Comparison of ENCODE assay signal across 10 cellular contexts in the genomic region with DNA sequence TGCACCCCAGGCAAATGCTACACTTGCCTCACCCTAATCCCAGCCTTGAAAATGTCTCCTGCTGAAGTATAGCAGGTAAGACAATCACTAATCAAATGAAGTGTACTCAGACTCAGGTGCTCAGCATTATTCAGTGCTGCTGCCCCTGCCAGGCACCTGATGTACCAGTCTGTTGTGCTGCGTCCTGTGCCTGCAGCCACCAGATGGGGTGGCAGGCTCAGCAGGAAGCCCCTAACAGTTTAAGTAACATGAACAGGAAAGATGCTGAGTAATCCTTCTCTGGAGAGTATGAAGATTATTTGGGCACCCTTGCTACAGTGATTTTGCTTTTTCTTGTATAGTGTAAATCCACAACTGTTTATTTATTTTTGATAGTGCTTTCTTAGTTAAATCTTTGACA.
A peak's percentile ranks its signal among the peaks of the same experiment; 100 is the strongest.
DNase-seq lines count a peak whose midpoint lies in the region; ATAC-seq and TF ChIP-seq lines count a peak whose summit lies in the region.
"Had no signal": no experiment of that assay in that cellular context is flagged by ENCODE, and none has a peak within 500 bp of the region (broad histone marks: within the 10 kb centered on the region; RNA-seq: fewer than 3 reads in every experiment).

No MANE protein-coding gene starts in this region.

- H3K9me3 ChIP-seq in HEK293 (ENCODE audit: control insufficient read depth, insufficient read depth, low read depth, low read length) (no peaks in the 10 kb centered on the region), PC-9 (ENCODE audit: insufficient read depth, low read depth) (no peaks in the 10 kb centered on the region; the same call in 1 of the 2 replicates), vagina (no peaks in the 10 kb centered on the region)

- CTCF ChIA-PET in HEK293 (lab: Yijun Ruan, JAX) (interaction anchor here (0.6 kb wide), 1 partner anchor 31 kb away, joined by 3 read pairs; no protein-coding TSS in a partner anchor), PC-9 (lab: Charles Lee) (no interaction called here)

- no peak for TF ChIP-seq POLR2A in vagina (IDR thresholded peaks at IDR 0.05)

- TF ChIP-seq CTCF in HEK293 (tag by site-specific recombination; IDR thresholded peaks at IDR 0.05) = peak; percentile 32; the same call in 1 of the 2 replicates
- TF ChIP-seq CTCF in PC-9 (conservative IDR thresholded peaks at IDR 0.05) = peak; percentile 42
- TF ChIP-seq CTCF in vagina (IDR thresholded peaks at IDR 0.05) = no peak
- TF ChIP-seq CTCF in coronary artery (IDR thresholded peaks at IDR 0.05) = no peak

- H2AFZ ChIP-seq in PC-9 = no peak overlapping the region

- H3K27me3 ChIP-seq in PC-9 (ENCODE audit: insufficient read depth, low read depth) (no peaks in the 10 kb centered on the region), vagina (no peaks in the 10 kb centered on the region)

- POLR2A ChIA-PET in HEK293 (lab: Yijun Ruan, JAX) (no interaction called here), PC-9 (lab: Charles Lee; ENCODE audit: unreplicated experiment) (interaction anchor here (0.6 kb wide), 1 partner anchor 30 kb away, joined by 6 read pairs; no protein-coding TSS in a partner anchor)

- intact Hi-C loops in PC-9 (cut with micrococcal nuclease; ENCODE audit: unreplicated experiment) = loop anchor here (1.0 kb wide), 1 partner anchor 274 kb away; no protein-coding TSS in a partner anchor
- intact Hi-C loops in vagina (cut with DNase I) = no loop called here

- H3F3A ChIP-seq in PC-9 (ENCODE audit: insufficient read depth, low read depth) = no peaks in the 10 kb centered on the region

- DNase-seq in EH (ENCODE audit: low read depth) (peak; percentile 19), PC-9 (no peak), left lobe of liver (ENCODE audit: low spot score) (no peak), vagina (ENCODE audit: extremely low spot score in 2 of 2) (no peak), UCSD-AML1 (lab: John Stamatoyannopoulos, UW; ENCODE audit: unreplicated experiment) (no peak), coronary artery (ENCODE audit: low spot score) (no peak)
- DNase-seq: KG1, T1000 had no signal

- H3K4me3 ChIP-seq in HEK293 (ENCODE audit: low read depth, low read length) (no peak overlapping the region), PC-9 (no peak overlapping the region), vagina (no peak overlapping the region), coronary artery (no peak overlapping the region)

- ATAC-seq in left lobe of liver = peak; percentile 14
- ATAC-seq: sciatic nerve had no signal

- H3K9me2 ChIP-seq in PC-9 (ENCODE audit: insufficient read depth) = no peaks in the 10 kb centered on the region

- no peak overlapping the region for H3K27ac ChIP-seq in HEK293 (ENCODE audit: extremely low read depth, low read depth, low read length)
- H3K27ac ChIP-seq in PC-9 = no peak overlapping the region
- H3K27ac ChIP-seq in vagina = no peak overlapping the region
- no peak overlapping the region for H3K27ac ChIP-seq in coronary artery

- no peaks in the 10 kb centered on the region for H3K79me2 ChIP-seq in PC-9 (ENCODE audit: low read depth)

- no peak overlapping the region for H3K4me2 ChIP-seq in PC-9

- H3K36me3 ChIP-seq in HEK293 (ENCODE audit: control insufficient read depth in 2 of 2, insufficient read depth in 1 of 2, low read length in 2 of 2) = no peaks in the 10 kb centered on the region
- no peaks in the 10 kb centered on the region for H3K36me3 ChIP-seq in PC-9 (ENCODE audit: low read depth)
- H3K36me3 ChIP-seq in vagina = no peaks in the 10 kb centered on the region

- H3K4me1 ChIP-seq in HEK293 (ENCODE audit: control insufficient read depth, insufficient read depth, low read length) (no peaks in the 10 kb centered on the region), PC-9 (replicated peaks; ENCODE audit: insufficient read depth) (no peaks in the 10 kb centered on the region), vagina (peaks cover 12% of the 10 kb centered on the region)

- BruUV-seq in PC-9 (replicated peaks; lab: Mats Ljungman, UMichigan) = no TSS peak

- no peaks in the 10 kb centered on the region for H4K20me1 ChIP-seq in PC-9 (ENCODE audit: insufficient read depth)

TF ChIP-seq in HEK293, 187 proteins besides CTCF, POLR2A, EP300 and RAD21 (continues in another document):
- TF ChIP-seq, protein P1, sequence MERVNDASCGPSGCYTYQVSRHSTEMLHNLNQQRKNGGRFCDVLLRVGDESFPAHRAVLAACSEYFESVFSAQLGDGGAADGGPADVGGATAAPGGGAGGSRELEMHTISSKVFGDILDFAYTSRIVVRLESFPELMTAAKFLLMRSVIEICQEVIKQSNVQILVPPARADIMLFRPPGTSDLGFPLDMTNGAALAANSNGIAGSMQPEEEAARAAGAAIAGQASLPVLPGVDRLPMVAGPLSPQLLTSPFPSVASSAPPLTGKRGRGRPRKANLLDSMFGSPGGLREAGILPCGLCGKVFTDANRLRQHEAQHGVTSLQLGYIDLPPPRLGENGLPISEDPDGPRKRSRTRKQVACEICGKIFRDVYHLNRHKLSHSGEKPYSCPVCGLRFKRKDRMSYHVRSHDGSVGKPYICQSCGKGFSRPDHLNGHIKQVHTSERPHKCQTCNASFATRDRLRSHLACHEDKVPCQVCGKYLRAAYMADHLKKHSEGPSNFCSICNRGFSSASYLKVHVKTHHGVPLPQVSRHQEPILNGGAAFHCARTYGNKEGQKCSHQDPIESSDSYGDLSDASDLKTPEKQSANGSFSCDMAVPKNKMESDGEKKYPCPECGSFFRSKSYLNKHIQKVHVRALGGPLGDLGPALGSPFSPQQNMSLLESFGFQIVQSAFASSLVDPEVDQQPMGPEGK (tag by site-specific recombination; IDR thresholded peaks at IDR 0.05) = no peak
- TF ChIP-seq, protein P2, sequence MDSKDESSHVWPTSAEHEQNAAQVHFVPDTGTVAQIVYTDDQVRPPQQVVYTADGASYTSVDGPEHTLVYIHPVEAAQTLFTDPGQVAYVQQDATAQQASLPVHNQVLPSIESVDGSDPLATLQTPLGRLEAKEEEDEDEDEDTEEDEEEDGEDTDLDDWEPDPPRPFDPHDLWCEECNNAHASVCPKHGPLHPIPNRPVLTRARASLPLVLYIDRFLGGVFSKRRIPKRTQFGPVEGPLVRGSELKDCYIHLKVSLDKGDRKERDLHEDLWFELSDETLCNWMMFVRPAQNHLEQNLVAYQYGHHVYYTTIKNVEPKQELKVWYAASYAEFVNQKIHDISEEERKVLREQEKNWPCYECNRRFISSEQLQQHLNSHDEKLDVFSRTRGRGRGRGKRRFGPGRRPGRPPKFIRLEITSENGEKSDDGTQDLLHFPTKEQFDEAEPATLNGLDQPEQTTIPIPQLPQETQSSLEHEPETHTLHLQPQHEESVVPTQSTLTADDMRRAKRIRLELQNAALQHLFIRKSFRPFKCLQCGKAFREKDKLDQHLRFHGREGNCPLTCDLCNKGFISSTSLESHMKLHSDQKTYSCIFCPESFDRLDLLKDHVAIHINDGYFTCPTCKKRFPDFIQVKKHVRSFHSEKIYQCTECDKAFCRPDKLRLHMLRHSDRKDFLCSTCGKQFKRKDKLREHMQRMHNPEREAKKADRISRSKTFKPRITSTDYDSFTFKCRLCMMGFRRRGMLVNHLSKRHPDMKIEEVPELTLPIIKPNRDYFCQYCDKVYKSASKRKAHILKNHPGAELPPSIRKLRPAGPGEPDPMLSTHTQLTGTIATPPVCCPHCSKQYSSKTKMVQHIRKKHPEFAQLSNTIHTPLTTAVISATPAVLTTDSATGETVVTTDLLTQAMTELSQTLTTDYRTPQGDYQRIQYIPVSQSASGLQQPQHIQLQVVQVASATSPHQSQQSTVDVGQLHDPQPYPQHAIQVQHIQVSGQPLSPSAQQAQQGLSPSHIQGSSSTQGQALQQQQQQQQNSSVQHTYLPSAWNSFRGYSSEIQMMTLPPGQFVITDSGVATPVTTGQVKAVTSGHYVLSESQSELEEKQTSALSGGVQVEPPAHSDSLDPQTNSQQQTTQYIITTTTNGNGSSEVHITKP (tag by site-specific recombination; IDR thresholded peaks at IDR 0.05) = no peak
- TF ChIP-seq MYNN (tag by site-specific recombination; IDR thresholded peaks at IDR 0.05; ENCODE audit: borderline replicate concordance) = no peak
- no peak for TF ChIP-seq FEZF1 (tag by site-specific recombination; IDR thresholded peaks at IDR 0.05)
- no peak for TF ChIP-seq ZBTB17 (tag by site-specific recombination; IDR thresholded peaks at IDR 0.05)
- no peak for TF ChIP-seq ZNF830 (tag by site-specific recombination; IDR thresholded peaks at IDR 0.05; ENCODE audit: low read depth)
- TF ChIP-seq, protein P3, sequence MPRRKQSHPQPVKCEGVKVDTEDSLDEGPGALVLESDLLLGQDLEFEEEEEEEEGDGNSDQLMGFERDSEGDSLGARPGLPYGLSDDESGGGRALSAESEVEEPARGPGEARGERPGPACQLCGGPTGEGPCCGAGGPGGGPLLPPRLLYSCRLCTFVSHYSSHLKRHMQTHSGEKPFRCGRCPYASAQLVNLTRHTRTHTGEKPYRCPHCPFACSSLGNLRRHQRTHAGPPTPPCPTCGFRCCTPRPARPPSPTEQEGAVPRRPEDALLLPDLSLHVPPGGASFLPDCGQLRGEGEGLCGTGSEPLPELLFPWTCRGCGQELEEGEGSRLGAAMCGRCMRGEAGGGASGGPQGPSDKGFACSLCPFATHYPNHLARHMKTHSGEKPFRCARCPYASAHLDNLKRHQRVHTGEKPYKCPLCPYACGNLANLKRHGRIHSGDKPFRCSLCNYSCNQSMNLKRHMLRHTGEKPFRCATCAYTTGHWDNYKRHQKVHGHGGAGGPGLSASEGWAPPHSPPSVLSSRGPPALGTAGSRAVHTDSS (tag by site-specific recombination; IDR thresholded peaks at IDR 0.05) = no peak
- TF ChIP-seq BCL11A (tag by site-specific recombination; IDR thresholded peaks at IDR 0.05; ENCODE audit: low read depth) = no peak
- no peak for TF ChIP-seq ZNF776 (tag by site-specific recombination; IDR thresholded peaks at IDR 0.05; ENCODE audit: borderline replicate concordance)
- no peak for TF ChIP-seq ZNF416 (tag by site-specific recombination; IDR thresholded peaks at IDR 0.05)
- TF ChIP-seq, protein P4, sequence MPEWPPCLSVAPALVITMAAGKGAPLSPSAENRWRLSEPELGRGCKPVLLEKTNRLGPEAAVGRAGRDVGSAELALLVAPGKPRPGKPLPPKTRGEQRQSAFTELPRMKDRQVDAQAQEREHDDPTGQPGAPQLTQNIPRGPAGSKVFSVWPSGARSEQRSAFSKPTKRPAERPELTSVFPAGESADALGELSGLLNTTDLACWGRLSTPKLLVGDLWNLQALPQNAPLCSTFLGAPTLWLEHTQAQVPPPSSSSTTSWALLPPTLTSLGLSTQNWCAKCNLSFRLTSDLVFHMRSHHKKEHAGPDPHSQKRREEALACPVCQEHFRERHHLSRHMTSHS (tag by site-specific recombination; IDR thresholded peaks at IDR 0.05) = no peak
- TF ChIP-seq ZNF114 (tag by site-specific recombination; IDR thresholded peaks at IDR 0.05) = no peak
- no peak for TF ChIP-seq YY1 (tag by site-specific recombination; IDR thresholded peaks at IDR 0.05)
- TF ChIP-seq ZNF530 (tag by site-specific recombination; IDR thresholded peaks at IDR 0.05; ENCODE audit: low read depth) = no peak
- TF ChIP-seq ZNF155 (tag by site-specific recombination; IDR thresholded peaks at IDR 0.05) = no peak
- TF ChIP-seq OSR2 (tag by site-specific recombination; IDR thresholded peaks at IDR 0.05) = no peak
- TF ChIP-seq ZNF239 (tag by site-specific recombination; IDR thresholded peaks at IDR 0.05) = no peak

Comparison
In these comparisons a context has a peak if more than half of its experiments do, and no peak if none do; other contexts are left out.
1. CTCF ChIP-seq: peak in HEK293 (single experiment) and PC-9 (single experiment); none in vagina (0 of 3) and coronary artery (single experiment).